Comparison of ENCODE assay signal across 12 cellular contexts in the genomic region with DNA sequence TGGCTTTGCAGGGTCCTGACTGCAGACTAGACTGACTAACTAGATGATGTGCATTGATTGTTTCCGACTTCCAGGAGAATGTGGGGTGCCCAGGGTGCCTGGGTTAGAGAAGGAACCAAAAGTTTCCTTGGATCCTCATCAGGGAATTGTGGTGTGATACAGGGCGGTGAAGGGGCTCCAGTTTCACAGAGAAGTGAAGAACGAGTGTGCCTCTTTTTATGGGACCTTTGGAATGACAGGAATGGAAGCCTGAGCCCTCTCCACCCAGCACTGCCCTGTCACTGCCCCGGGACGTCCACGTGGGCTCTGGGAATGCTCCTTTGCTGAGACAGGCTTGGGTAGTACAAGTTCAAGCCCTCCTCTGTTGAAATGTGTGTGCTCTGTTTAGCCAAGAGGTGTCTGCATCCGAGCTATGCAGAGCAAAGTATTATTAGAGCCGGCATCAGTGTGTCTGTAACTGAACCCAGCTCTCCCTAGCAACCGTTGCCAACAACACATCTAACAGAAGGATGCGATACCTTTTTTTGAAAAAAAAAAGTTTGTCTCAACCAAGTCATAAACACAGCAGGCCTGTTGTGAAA.
DNase-seq lines count a peak whose midpoint lies in the region; ATAC-seq and TF ChIP-seq lines count a peak whose summit lies in the region.
"Had no signal": no experiment of that assay in that cellular context is flagged by ENCODE, and none has a peak within 500 bp of the region (broad histone marks: within the 10 kb centered on the region; RNA-seq: fewer than 3 reads in every experiment).

No MANE protein-coding gene starts in this region.

- intact Hi-C loops in heart left ventricle (cut with DNase I) (loop anchor here in 1 of 10 donors (10.0 kb wide), 1 partner anchor 52 kb away; no protein-coding TSS in a partner anchor), sigmoid colon (cut with DNase I) (no loop called here)

- peak; percentile 50 for ATAC-seq in GM18867 (IDR thresholded peaks at IDR 0.05; ENCODE audit: unreplicated experiment)
- peak; percentile 86 to 92 (median 90) for ATAC-seq in heart left ventricle
- ATAC-seq in GM21447 (IDR thresholded peaks at IDR 0.05; ENCODE audit: unreplicated experiment), result no peak
- ATAC-seq: HCT116 had no signal

- H3K36me3 ChIP-seq in heart left ventricle (peaks cover 0 to 15% (median 0%) of the 10 kb centered on the region in 9 donors), sigmoid colon (peaks cover 0 to 13% (median under 1%) of the 10 kb centered on the region in 4 donors)

- peak; percentile 1 for DNase-seq in NCI-H748 treated with DMSO at 0.1 percent for 48 hours (lab: John Stamatoyannopoulos, UW)
- peak in 4 of 5 donors; percentile 63 to 77 (median 70) for DNase-seq in heart left ventricle
- DNase-seq in sigmoid colon, result no peak
- DNase-seq in activated CD4-positive, alpha-beta T cell treated with anti-CD3 and anti-CD28 coated beads for 48 hours, result no peak
- DNase-seq in SK-N-DZ (ENCODE audit: low spot score), result no peak
- no peak for DNase-seq in activated effector memory CD4-positive, alpha-beta T cell treated with Interleukin-2 at 50 U/mL for 16 hours
- DNase-seq: activated CD4-positive, CD25-positive, alpha-beta regulatory T cell treated with anti-CD3 and anti-CD28 coated beads, Interleukin-2, amount 50 U/mL, for 72 hours; DMS153; NCI-H2029 treated with DMSO at 0.1 percent for 48 hours had no signal

- TF ChIP-seq POLR2A in heart left ventricle (IDR thresholded peaks at IDR 0.05) (no peak), sigmoid colon (IDR thresholded peaks at IDR 0.05) (no peak)

- H3K4me1 ChIP-seq in heart left ventricle (peaks cover 0 to 93% (median 45%) of the 10 kb centered on the region in 12 donors), sigmoid colon (peaks cover 0 to 86% (median 55%) of the 10 kb centered on the region in 4 donors)

- no peak for TF ChIP-seq EP300 in sigmoid colon (IDR thresholded peaks at IDR 0.05)

- H3K9me3 ChIP-seq in heart left ventricle (no peaks in the 10 kb centered on the region), sigmoid colon (no peaks in the 10 kb centered on the region)

- TF ChIP-seq CTCF in heart left ventricle (IDR thresholded peaks at IDR 0.05), result no peak
- TF ChIP-seq CTCF in sigmoid colon (IDR thresholded peaks at IDR 0.05), result no peak

- H3K27ac ChIP-seq in heart left ventricle (peak overlapping the region; percentile 12 to 95 (median 79)), sigmoid colon (peak overlapping the region; percentile 58 to 82 (median 75))

- WGBS in heart left ventricle, 4 donors, result 37 to 47% (median 44%) methylated on average over 10 of the region's 10 CpGs
- 27 to 65% methylated on average over 10 of the region's 10 CpGs for WGBS in sigmoid colon, 2 donors

- H3K27me3 ChIP-seq in heart left ventricle (no peaks in the 10 kb centered on the region), sigmoid colon (no peaks in the 10 kb centered on the region)

- H3K4me3 ChIP-seq in heart left ventricle (no peak overlapping the region), sigmoid colon (no peak overlapping the region)

Comparison
In these comparisons a context has a peak if more than half of its experiments do, and no peak if none do; other contexts are left out.
1. DNase-seq: peak in NCI-H748 treated with DMSO at 0.1 percent for 48 hours (single experiment) and heart left ventricle (4 of 5); none in sigmoid colon (single experiment), activated CD4-positive, alpha-beta T cell treated with anti-CD3 and anti-CD28 coated beads for 48 hours (single experiment), SK-N-DZ (single experiment) and activated effector memory CD4-positive, alpha-beta T cell treated with Interleukin-2 at 50 U/mL for 16 hours (single experiment).